Comparison of ENCODE assay signal across 8 cellular contexts in the genomic region with DNA sequence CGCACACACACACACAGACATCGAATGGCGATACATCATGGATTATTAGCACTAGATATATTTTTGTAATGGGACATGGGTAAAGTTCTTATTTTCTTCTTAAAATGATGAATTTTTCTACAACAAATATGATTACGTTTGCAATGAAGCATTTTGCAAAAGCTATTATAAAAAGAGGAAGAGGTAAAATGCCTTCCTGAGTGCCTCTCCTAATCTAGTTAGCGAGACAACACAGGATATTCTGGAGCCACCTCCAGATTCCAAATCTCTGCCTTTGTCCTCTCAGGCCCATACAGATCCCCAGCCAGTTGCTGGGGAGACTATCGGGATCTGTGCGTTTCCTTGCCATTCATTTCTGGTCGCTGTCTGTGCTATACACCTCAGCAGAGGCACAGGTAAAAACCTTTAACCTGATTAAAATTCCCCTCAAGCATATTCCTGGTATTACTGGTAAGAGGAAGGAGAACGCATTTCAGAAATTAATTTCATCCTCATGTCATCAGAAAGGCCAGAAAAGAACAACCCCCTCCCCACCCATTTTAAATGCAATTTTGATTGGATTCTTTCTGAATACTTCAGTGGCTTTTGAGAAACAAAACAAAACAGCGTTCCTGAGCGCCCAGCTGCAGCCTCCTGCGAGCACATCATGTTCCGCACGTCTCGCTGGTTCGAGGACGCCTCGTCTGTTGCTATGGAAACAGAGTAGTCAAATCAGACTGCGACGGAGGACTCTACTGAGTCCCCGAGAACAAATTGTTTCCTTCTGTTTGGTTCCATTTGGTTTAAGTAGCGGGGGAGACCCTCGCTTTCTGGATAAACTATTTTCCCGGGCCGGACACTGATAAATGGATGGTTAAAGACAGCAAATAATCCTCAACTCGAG.
DNase-seq lines count a peak whose midpoint lies in the region; ATAC-seq, FAIRE-seq and TF ChIP-seq lines count a peak whose summit lies in the region.

No MANE protein-coding gene starts in this region.

- FAIRE-seq in bronchial epithelial cell (lab: Jason Lieb, UNC): no peak
- FAIRE-seq in kidney (lab: Jason Lieb, UNC): no peak

- H3K4me1 ChIP-seq in kidney (ENCODE audit: control insufficient read depth in 1 of 2, insufficient read depth in 1 of 2, low read depth in 1 of 2, low read length in 2 of 2): no peaks in the 10 kb centered on the region

- H3K27me3 ChIP-seq in bronchial epithelial cell (ENCODE audit: control insufficient read depth, insufficient read depth, low read length): peaks cover 4% of the 10 kb centered on the region

- TF ChIP-seq CTCF in bronchial epithelial cell (IDR thresholded peaks at IDR 0.05; ENCODE audit: insufficient read depth, low read length, severe bottlenecking): no peak
- no peak for TF ChIP-seq CTCF in kidney (IDR thresholded peaks at IDR 0.05; ENCODE audit: borderline replicate concordance, extremely low read depth, insufficient read depth)

- no peak overlapping the region for H3K4me3 ChIP-seq in bronchial epithelial cell (ENCODE audit: low read depth, low read length)
- H3K4me3 ChIP-seq in kidney (ENCODE audit: low read length in 2 of 2): peak overlapping the region in 1 of 2 donors; percentile 14

- peak; percentile 100 for ATAC-seq in GM21723 (IDR thresholded peaks at IDR 0.05; ENCODE audit: unreplicated experiment)
- no peak for ATAC-seq in HG03457 (IDR thresholded peaks at IDR 0.05; ENCODE audit: unreplicated experiment)

- H3K27ac ChIP-seq in kidney (ENCODE audit: low read depth in 2 of 2, low read length in 2 of 2): no peak overlapping the region

- no peaks in the 10 kb centered on the region for H3K36me3 ChIP-seq in bronchial epithelial cell (ENCODE audit: control insufficient read depth, insufficient read depth, low read length)
- no peaks in the 10 kb centered on the region for H3K36me3 ChIP-seq in kidney (ENCODE audit: control insufficient read depth in 1 of 2, insufficient read depth in 2 of 2, low read length in 2 of 2)

- no peaks in the 10 kb centered on the region for H3K9me3 ChIP-seq in kidney (ENCODE audit: control insufficient read depth in 1 of 2, low read length in 2 of 2)

- no peak overlapping the region for H3K9ac ChIP-seq in kidney (ENCODE audit: low read length in 2 of 2)

- intact Hi-C loops in kidney (cut with DNase I): no loop called here

- peak; percentile 8 for DNase-seq in GM04504 (ENCODE audit: low read depth)
- DNase-seq in NCI-H2227 (lab: John Stamatoyannopoulos, UW; ENCODE audit: unreplicated experiment): peak; percentile 82
- DNase-seq in bronchial epithelial cell (ENCODE audit: low read depth): peak; percentile 34
- DNase-seq in kidney: peak; percentile 89
- DNase-seq in stimulated activated CD4-positive, alpha-beta T cell treated with anti-CD3 and anti-CD28 coated beads, Interleukin-12 subunit alpha, Interleukin-12 subunit beta, amount 100 ng/mL, for 48 hours (ENCODE audit: low read depth in 2 of 3, low spot score in 1 of 3): peak; percentile 28 to 46 (median 43)
- no peak for DNase-seq in NCI-H82 (lab: John Stamatoyannopoulos, UW)
